ENCODE assay signal across 8 cellular contexts in the genomic region with DNA sequence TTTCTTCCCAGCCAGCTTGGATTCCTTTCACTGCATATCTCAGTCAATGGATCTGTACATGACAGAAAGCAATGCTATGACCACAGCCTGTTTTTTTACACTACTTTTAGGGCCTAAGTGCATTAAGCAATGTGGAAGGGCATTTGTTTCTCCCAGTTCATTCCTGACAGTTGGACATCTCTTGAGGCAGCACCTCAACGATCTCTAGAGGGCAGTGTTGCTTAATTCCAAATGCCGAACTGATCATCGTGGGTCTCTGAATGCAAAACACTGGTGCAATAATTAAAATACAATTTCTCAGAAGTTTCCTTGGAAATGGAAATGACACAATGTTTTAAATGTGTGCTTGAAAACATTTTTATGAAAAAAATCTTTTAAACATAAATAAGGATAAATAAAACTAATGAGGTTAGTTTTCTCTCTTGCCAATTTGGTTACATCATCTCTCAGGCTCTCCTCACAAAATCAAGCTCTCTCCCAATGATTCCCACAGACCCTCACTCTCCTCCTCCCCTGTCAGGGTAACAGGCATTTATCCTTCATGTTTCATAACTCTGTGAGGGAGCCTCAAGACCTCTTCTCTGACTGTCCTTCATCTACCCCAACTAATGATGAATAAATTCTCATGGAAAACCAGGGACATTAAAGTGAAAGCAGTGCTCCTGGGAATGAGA.
DNase-seq lines count a peak whose midpoint lies in the region; ATAC-seq and TF ChIP-seq lines count a peak whose summit lies in the region.

No MANE protein-coding gene starts in this region.

- TF ChIP-seq CTCF in CD14-positive monocyte (IDR thresholded peaks at IDR 0.05) (peak; percentile 88), osteoblast (IDR thresholded peaks at IDR 0.05; ENCODE audit: extremely low read depth, low read depth, low read length) (peak; percentile 89)

- H3K9me3 Mint-ChIP-seq in CD14-positive monocyte: peaks cover 0 to 2% (median 0%) of the 10 kb centered on the region in 7 donors
- H3K9me3 Mint-ChIP-seq in activated T-helper 17 cell treated with anti-CD3 and anti-CD28 coated beads, Interleukin-2, amount 50 U/mL, for 72 hours: no peaks in the 10 kb centered on the region

- H3K36me3 Mint-ChIP-seq in CD14-positive monocyte: no peaks in the 10 kb centered on the region
- H3K36me3 Mint-ChIP-seq in activated T-helper 17 cell treated with anti-CD3 and anti-CD28 coated beads, Interleukin-2, amount 50 U/mL, for 72 hours (ENCODE audit: low read depth): no peaks in the 10 kb centered on the region

- peak overlapping the region; percentile 75 for H2AFZ ChIP-seq in osteoblast (ENCODE audit: low read length)

- ATAC-seq in GM18508 (IDR thresholded peaks at IDR 0.05; ENCODE audit: insufficient read depth, unreplicated experiment): peak; percentile 76
- ATAC-seq in HG03097 (IDR thresholded peaks at IDR 0.05; ENCODE audit: low FRiP score, unreplicated experiment): peak; percentile 66
- peak; percentile 55 for ATAC-seq in activated T-helper 17 cell treated with anti-CD3 and anti-CD28 coated beads, Interleukin-2, amount 50 U/mL, for 72 hours (replicated peaks)

- peak overlapping the region; percentile 72 for H3K4me2 ChIP-seq in osteoblast (ENCODE audit: insufficient read depth, low read length)

- no peaks in the 10 kb centered on the region for H4K20me1 ChIP-seq in osteoblast (ENCODE audit: insufficient read depth, low read length)

- H3K9me3 ChIP-seq in osteoblast (ENCODE audit: low read depth, low read length): no peaks in the 10 kb centered on the region

- no peak overlapping the region for H3K27ac Mint-ChIP-seq in CD14-positive monocyte
- no peak overlapping the region for H3K27ac Mint-ChIP-seq in activated T-helper 17 cell treated with anti-CD3 and anti-CD28 coated beads, Interleukin-2, amount 50 U/mL, for 72 hours

- H3K4me3 ChIP-seq in osteoblast (ENCODE audit: insufficient read depth, low read length): peak overlapping the region; percentile 55

- no peaks in the 10 kb centered on the region for H3K27me3 Mint-ChIP-seq in CD14-positive monocyte (ENCODE audit: low read depth in 3 of 3)
- peaks cover 11% of the 10 kb centered on the region for H3K27me3 Mint-ChIP-seq in activated T-helper 17 cell treated with anti-CD3 and anti-CD28 coated beads, Interleukin-2, amount 50 U/mL, for 72 hours

- H3K79me2 ChIP-seq in osteoblast (ENCODE audit: insufficient read depth, low read length): no peaks in the 10 kb centered on the region

- no peaks in the 10 kb centered on the region for H3K4me1 ChIP-seq in osteoblast (ENCODE audit: insufficient read depth, low read length)

- no peaks in the 10 kb centered on the region for H3K27me3 ChIP-seq in osteoblast (ENCODE audit: insufficient read depth, low read length)

- no peak overlapping the region for H3K27ac ChIP-seq in osteoblast (ENCODE audit: low read depth, low read length)

- no peak for DNase-seq in CD14-positive monocyte (ENCODE audit: low spot score)
- DNase-seq in NCI-H446 treated with DMSO at 0.1 percent for 48 hours (lab: John Stamatoyannopoulos, UW): peak; percentile 41
- peak; percentile 80 for DNase-seq in globus pallidus (ENCODE audit: low spot score)
- DNase-seq in osteoblast (ENCODE audit: insufficient read length, low spot score, missing footprints): peak; percentile 56
- no peak for DNase-seq in activated effector memory CD4-positive, alpha-beta T cell treated with anti-CD3 and anti-CD28 coated beads, Interleukin-2, amount 50 U/mL, for 16 hours

- H3K4me1 Mint-ChIP-seq in CD14-positive monocyte: peaks cover 11% of the 10 kb centered on the region
- peaks cover 3% of the 10 kb centered on the region for H3K4me1 Mint-ChIP-seq in activated T-helper 17 cell treated with anti-CD3 and anti-CD28 coated beads, Interleukin-2, amount 50 U/mL, for 72 hours

- no peaks in the 10 kb centered on the region for H3K36me3 ChIP-seq in osteoblast (ENCODE audit: insufficient read depth, low read length)

- intact Hi-C loops in CD14-positive monocyte (cut with micrococcal nuclease): loop anchor here in 1 of 2 donors (10.0 kb wide), 1 partner anchor 431 kb away; no protein-coding TSS in a partner anchor

- H3K4me3 Mint-ChIP-seq in CD14-positive monocyte: peak overlapping the region in 1 of 2 donors; percentile 61
- H3K4me3 Mint-ChIP-seq in activated T-helper 17 cell treated with anti-CD3 and anti-CD28 coated beads, Interleukin-2, amount 50 U/mL, for 72 hours: no peak overlapping the region

Comparison
In these comparisons a context has a peak if more than half of its experiments do, and no peak if none do; other contexts are left out.
1. DNase-seq: peak in NCI-H446 treated with DMSO at 0.1 percent for 48 hours (single experiment), globus pallidus (single experiment) and osteoblast (single experiment); none in CD14-positive monocyte (single experiment) and activated effector memory CD4-positive, alpha-beta T cell treated with anti-CD3 and anti-CD28 coated beads, Interleukin-2, amount 50 U/mL, for 16 hours (single experiment).
2. Peak in every context shown above with its lines, with median percentiles within 50 percentile points of each other: ATAC-seq.